ENCODE assay signal across 23 cellular contexts in genomic region chr12:60535363-60535762, GRCh38.
"Had no signal": no experiment of that assay in that cellular context is flagged by ENCODE, and none has a peak within 500 bp of the region (broad histone marks: within the 10 kb centered on the region; RNA-seq: fewer than 3 reads in every experiment).

No MANE protein-coding gene starts in this region.

- H3K36me3 ChIP-seq: left ventricle myocardium inferior, prostate gland, tibial artery had no signal

- H3K27me3 Mint-ChIP-seq: activated CD4-positive, alpha-beta T cell treated with anti-CD3 and anti-CD28 coated beads for 36 hours; activated naive CD8-positive, alpha-beta T cell; naive B cell had no signal

- H3K27me3 ChIP-seq: tibial artery had no signal

- H3K27ac Mint-ChIP-seq: activated CD4-positive, alpha-beta T cell treated with anti-CD3 and anti-CD28 coated beads for 36 hours; activated naive CD8-positive, alpha-beta T cell; activated T-helper 1 cell treated with anti-CD3 and anti-CD28 coated beads, Interleukin-12 subunit alpha, Interleukin-12 subunit beta, Interleukin-2, Interleukin-4 antibody, amounts not matched to agents 30 ng/mL and 10 ng/mL and 1 ng/mL, durations not matched to agents 14 hours and 24 hours and 36 hours; immature natural killer cell; naive B cell; T-helper 2 cell treated with Interferon-gamma antibody and Interleukin-4, amounts not matched to agents 5 μg/mL and 100 μg/mL, for 36 hours; WTC11 had no signal

- H3K4me1 ChIP-seq: left ventricle myocardium inferior, prostate gland, tibial artery had no signal

- H3K4me3 Mint-ChIP-seq: activated CD4-positive, alpha-beta T cell treated with anti-CD3 and anti-CD28 coated beads for 36 hours; activated naive CD8-positive, alpha-beta T cell; activated T-helper 1 cell treated with anti-CD3 and anti-CD28 coated beads, Interleukin-12 subunit alpha, Interleukin-12 subunit beta, Interleukin-2, Interleukin-4 antibody, amounts not matched to agents 30 ng/mL and 10 ng/mL and 1 ng/mL, durations not matched to agents 14 hours and 24 hours and 36 hours; immature natural killer cell; naive B cell; neural crest cell; T-helper 2 cell treated with Interferon-gamma antibody and Interleukin-4, amounts not matched to agents 5 μg/mL and 100 μg/mL, for 36 hours; WTC11 had no signal

- H3K4me1 Mint-ChIP-seq: activated CD4-positive, alpha-beta T cell treated with anti-CD3 and anti-CD28 coated beads for 36 hours; immature natural killer cell; naive B cell; WTC11 had no signal

- H3K36me3 Mint-ChIP-seq: activated naive CD8-positive, alpha-beta T cell; immature natural killer cell; naive B cell; WTC11 had no signal

- H3K9me3 ChIP-seq: left ventricle myocardium inferior, prostate gland, tibial artery had no signal

- ATAC-seq: activated CD4-positive, alpha-beta T cell treated with anti-CD3 and anti-CD28 coated beads for 36 hours; right cardiac atrium; stimulated activated naive CD8-positive, alpha-beta T cell treated with anti-CD3 and anti-CD28 coated beads, Interleukin-15, Interleukin-2, amounts not matched to agents 100 U/mL and 50 U/mL, for 24 hours; WTC11 had no signal

- DNase-seq: activated CD4-positive, alpha-beta T cell treated with anti-CD3 and anti-CD28 coated beads for 36 hours; activated CD4-positive, alpha-beta T cell treated with anti-CD3 and anti-CD28 coated beads, Interleukin-2, amount 50 U/mL, for 48 hours; amygdala; caudate nucleus; erythroblast; immature natural killer cell; kidney glomerular epithelial cell; left ventricle myocardium inferior; naive B cell; right cardiac atrium; stimulated activated naive CD8-positive, alpha-beta T cell treated with anti-CD3 and anti-CD28 coated beads, Interleukin-15, Interleukin-2, amounts not matched to agents 100 U/mL and 50 U/mL, for 24 hours; substantia nigra; tibial artery had no signal

- H3K4me3 ChIP-seq: left ventricle myocardium inferior, prostate gland, skin epidermis, tibial artery had no signal

- H3K27ac ChIP-seq: left ventricle myocardium inferior, prostate gland, skin epidermis, tibial artery had no signal

- FAIRE-seq: colon, TTC549, urothelium cell line had no signal

- H3K9me3 Mint-ChIP-seq: activated T-helper 1 cell treated with anti-CD3 and anti-CD28 coated beads, Interleukin-12 subunit alpha, Interleukin-12 subunit beta, Interleukin-2, Interleukin-4 antibody, amounts not matched to agents 30 ng/mL and 10 ng/mL and 1 ng/mL, durations not matched to agents 14 hours and 24 hours and 36 hours; neural crest cell; WTC11 had no signal
